9 cellular contexts compared by ENCODE assay signal in the genomic region with DNA sequence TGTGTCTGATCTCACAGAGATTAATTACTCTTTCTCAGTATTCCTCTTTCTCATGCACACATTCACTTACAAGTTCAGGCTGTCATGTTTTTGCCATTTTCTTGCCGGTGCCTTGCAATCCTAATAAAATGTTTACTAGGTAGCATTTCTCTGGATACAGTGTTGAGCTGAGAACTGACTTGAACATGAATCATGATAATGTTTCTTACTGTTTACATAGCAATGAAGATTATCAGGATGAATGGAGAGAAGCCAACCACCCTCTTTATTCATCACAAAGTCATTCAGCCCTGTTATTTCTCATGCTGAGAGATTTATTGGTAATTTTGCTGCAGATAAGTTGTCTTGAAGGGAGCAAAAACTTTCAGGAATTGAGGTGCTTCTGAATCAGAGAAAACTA.
A peak's percentile ranks its signal among the peaks of the same experiment; 100 is the strongest.
DNase-seq lines count a peak whose midpoint lies in the region; ATAC-seq, FAIRE-seq and TF ChIP-seq lines count a peak whose summit lies in the region.
"Had no signal": no experiment of that assay in that cellular context is flagged by ENCODE, and none has a peak within 500 bp of the region (broad histone marks: within the 10 kb centered on the region; RNA-seq: fewer than 3 reads in every experiment).

No MANE protein-coding gene starts in this region.

- H3K9me3 Mint-ChIP-seq in HFFc6 (no peaks in the 10 kb centered on the region), astrocyte (ENCODE audit: unreplicated experiment) (peaks cover 4% of the 10 kb centered on the region)

- no peaks in the 10 kb centered on the region for H3K9me3 ChIP-seq in A549
- no peaks in the 10 kb centered on the region for H3K9me3 ChIP-seq in astrocyte (ENCODE audit: insufficient read depth, low read depth, low read length)
- H3K9me3 ChIP-seq in T-helper 17 cell (ENCODE audit: control insufficient read depth, low read length, poor library complexity, severe bottlenecking): no peaks in the 10 kb centered on the region

- no peaks in the 10 kb centered on the region; the same call in 1 of the 2 replicates for H3K27me3 Mint-ChIP-seq in HFFc6 (ENCODE audit: insufficient read depth)
- H3K27me3 Mint-ChIP-seq in astrocyte (ENCODE audit: low read depth, unreplicated experiment): no peaks in the 10 kb centered on the region
- H3K27me3 Mint-ChIP-seq in T-helper 17 cell: peaks cover 40% of the 10 kb centered on the region

- H3K4me2 ChIP-seq in A549 (peak overlapping the region; percentile 90), astrocyte (ENCODE audit: low read length) (peak overlapping the region; percentile 49)

- peaks cover 59% of the 10 kb centered on the region for H3K4me1 ChIP-seq in A549
- peaks cover 32% of the 10 kb centered on the region for H3K4me1 ChIP-seq in astrocyte (ENCODE audit: insufficient read depth, low read length)

- H3K4me1 Mint-ChIP-seq in HFFc6 (ENCODE audit: low read depth) (peaks cover 75% of the 10 kb centered on the region), astrocyte (ENCODE audit: low read depth, unreplicated experiment) (peaks cover 48% of the 10 kb centered on the region), T-helper 17 cell (no peaks in the 10 kb centered on the region)

- no peaks in the 10 kb centered on the region for H3K79me2 ChIP-seq in astrocyte (ENCODE audit: insufficient read depth, low read length)

- H4K20me1 ChIP-seq in astrocyte (ENCODE audit: insufficient read depth, low read length): no peaks in the 10 kb centered on the region

- CTCF ChIA-PET in A549 (lab: Yijun Ruan, JAX): interaction anchor here (0.7 kb wide), 1 partner anchor 15 kb away, joined by 3 read pairs; no protein-coding TSS in a partner anchor

- peak; percentile 26 to 52; a peak in 2 of 5 replicates for TF ChIP-seq EP300 in A549 (IDR thresholded peaks at IDR 0.05)

- peak; percentile 57 to 82 for DNase-seq in A549 (ENCODE audit: low read depth in 1 of 2, low spot score in 1 of 2)
- DNase-seq in HFFc6: peak; percentile 98
- DNase-seq in astrocyte (ENCODE audit: low read depth): peak; percentile 97
- peak; percentile 28 for DNase-seq in left kidney (ENCODE audit: low read depth, low spot score)
- DNase-seq in activated CD4-positive, alpha-beta T cell treated with anti-CD3 and anti-CD28 coated beads, Interleukin-2, amount 50 U/mL, for 48 hours: no peak
- no peak for DNase-seq in T-helper 17 cell
- no peak for DNase-seq in NCI-H2107 (lab: John Stamatoyannopoulos, UW)
- DNase-seq: NCI-H510A treated with DMSO at 0.1 percent for 48 hours had no signal

- H3K4me3 Mint-ChIP-seq in HFFc6 (peak overlapping the region; percentile 61), astrocyte (ENCODE audit: unreplicated experiment) (no peak overlapping the region), T-helper 17 cell (no peak overlapping the region)

- H3K27ac Mint-ChIP-seq in HFFc6: peak overlapping the region; percentile 91
- peak overlapping the region; percentile 87 for H3K27ac Mint-ChIP-seq in astrocyte (ENCODE audit: unreplicated experiment)
- no peak overlapping the region for H3K27ac Mint-ChIP-seq in T-helper 17 cell

- ATAC-seq in A549 (peak; percentile 88 to 93; a peak in 5 of 6 replicates), T-helper 17 cell (no peak), HG02763 (IDR thresholded peaks at IDR 0.05; ENCODE audit: unreplicated experiment) (no peak)

- H3K27ac ChIP-seq in A549 (peak overlapping the region; percentile 88 to 91), astrocyte (ENCODE audit: low read depth, low read length) (peak overlapping the region; percentile 65)

- H3K36me3 ChIP-seq in astrocyte (ENCODE audit: insufficient read depth, low read length): no peaks in the 10 kb centered on the region

- H3K9ac ChIP-seq in astrocyte (ENCODE audit: low read length): peak overlapping the region; percentile 45

- H2AFZ ChIP-seq in astrocyte (ENCODE audit: low read depth, low read length): no peak overlapping the region

- TF ChIP-seq CTCF in A549 (IDR thresholded peaks at IDR 0.05): no peak
- TF ChIP-seq CTCF in HFFc6 (IDR thresholded peaks at IDR 0.05): no peak
- no peak for TF ChIP-seq CTCF in astrocyte (IDR thresholded peaks at IDR 0.05; ENCODE audit: insufficient read depth, low read depth, low read length)

- TF ChIP-seq POLR2A in A549 (IDR thresholded peaks at IDR 0.05; ENCODE audit: low read length): no peak

- H3K27me3 ChIP-seq in astrocyte (ENCODE audit: insufficient read depth, low read length): no peaks in the 10 kb centered on the region

- H3K36me3 Mint-ChIP-seq in HFFc6 (ENCODE audit: low read depth) (no peaks in the 10 kb centered on the region; the same call in 1 of the 2 replicates), astrocyte (ENCODE audit: low read depth, unreplicated experiment) (no peaks in the 10 kb centered on the region), T-helper 17 cell (ENCODE audit: low read depth) (no peaks in the 10 kb centered on the region)

- POLR2A ChIA-PET in A549 (lab: Yijun Ruan, JAX): interaction anchor here (1.5 to 1.6 kb wide), 2 partner anchors 38 to 49 kb away, joined by 4 to 10 read pairs; no protein-coding TSS in a partner anchor

- 0% methylated on average over 1 of the region's 1 CpG for WGBS in A549 (ENCODE audit: missing lambda C conversion rate)

- H3K4me3 ChIP-seq in A549: no peak overlapping the region
- H3K4me3 ChIP-seq in astrocyte (ENCODE audit: insufficient read depth, low read depth, low read length): no peak overlapping the region

- peak; percentile 40; a peak in 4 of 5 replicates for TF ChIP-seq RAD21 in A549 (conservative IDR thresholded peaks at IDR 0.05 in 1 of 2, IDR thresholded peaks at IDR 0.05 in 1 of 2)

- peak; percentile 84 for FAIRE-seq in A549 (lab: Jason Lieb, UNC)
- peak; percentile 92 for FAIRE-seq in astrocyte (lab: Jason Lieb, UNC)

TF ChIP-seq in A549, 52 proteins besides CTCF, POLR2A, EP300 and RAD21:
- TF ChIP-seq MAZ (IDR thresholded peaks at IDR 0.05; ENCODE audit: borderline replicate concordance, low read depth, low read length): no peak
- peak; percentile 78 for TF ChIP-seq JUNB (IDR thresholded peaks at IDR 0.05)
- TF ChIP-seq MAX (IDR thresholded peaks at IDR 0.05): peak; percentile 53; the same call in 1 of the 2 replicates
- TF ChIP-seq GATA3 (IDR thresholded peaks at IDR 0.05; ENCODE audit: borderline replicate concordance): peak; percentile 89
- TF ChIP-seq CBX2 (IDR thresholded peaks at IDR 0.05; ENCODE audit: borderline replicate concordance, low read depth): no peak
- TF ChIP-seq SMC3 (IDR thresholded peaks at IDR 0.05): peak; percentile 29; the same call in 2 of the 3 replicates
- peak; percentile 51; the same call in 1 of the 2 replicates for TF ChIP-seq PBX3 (IDR thresholded peaks at IDR 0.05)
- peak in 1 of 2 experiments; percentile 36; a peak in 1 of 5 replicates for TF ChIP-seq JUN (IDR thresholded peaks at IDR 0.05)
- TF ChIP-seq CEBPB (IDR thresholded peaks at IDR 0.05): peak in 1 of 2 experiments; percentile 51; a peak in 1 of 4 replicates
- TF ChIP-seq FOSL2 (IDR thresholded peaks at IDR 0.05): peak; percentile 76; the same call in 1 of the 2 replicates
- peak; percentile 88 for TF ChIP-seq FOSL2 (CRISPR knock-in tag; IDR thresholded peaks at IDR 0.05)

Comparison
In these comparisons a context has a peak if more than half of its experiments do, and no peak if none do; other contexts are left out.
1. ATAC-seq: peak in A549 (2 of 2); none in T-helper 17 cell (single experiment) and HG02763 (single experiment).
2. DNase-seq: peak in A549 (2 of 2), HFFc6 (single experiment), astrocyte (single experiment) and left kidney (single experiment); none in activated CD4-positive, alpha-beta T cell treated with anti-CD3 and anti-CD28 coated beads, Interleukin-2, amount 50 U/mL, for 48 hours (0 of 2), T-helper 17 cell (0 of 3) and NCI-H2107 (single experiment).